ENCODE assay signal across 12 cellular contexts in genomic region chr5:150137997-150138396, GRCh38. TPM values are rescaled to one million over a fixed set of nuclear protein-coding genes. Genes with fewer than 3 reads are reported as not detected.
DNase-seq lines count a peak whose midpoint lies in the region; ATAC-seq and TF ChIP-seq lines count a peak whose summit lies in the region.
"Had no signal": no experiment of that assay in that cellular context is flagged by ENCODE, and none has a peak within 500 bp of the region (broad histone marks: within the 10 kb centered on the region; RNA-seq: fewer than 3 reads in every experiment).

No MANE protein-coding gene starts in this region.

- peaks cover 39 to 100% (median 76%) of the 10 kb centered on the region in 9 donors for H3K4me1 ChIP-seq in heart right ventricle
- H3K4me1 ChIP-seq in fibroblast of lung (ENCODE audit: control insufficient read depth, extremely low read depth, insufficient read depth, low read length) = peaks cover 93% of the 10 kb centered on the region
- H3K4me1 ChIP-seq in neuronal stem cell (ENCODE audit: control insufficient read depth in 2 of 2, insufficient read depth in 1 of 2, low read depth in 1 of 2, low read length in 2 of 2) = peaks cover 56 to 61% of the 10 kb centered on the region in 2 donors

- no peak overlapping the region for H4K8ac ChIP-seq in neuronal stem cell (ENCODE audit: low read depth, low read length)

- TF ChIP-seq CTCF in heart right ventricle (IDR thresholded peaks at IDR 0.05) (no peak), fibroblast of lung (conservative IDR thresholded peaks at IDR 0.05 in 1 of 2, IDR thresholded peaks at IDR 0.05 in 1 of 2; ENCODE audit: low read depth in 1 of 2, low read length in 2 of 2) (no peak)

- H2BK5ac ChIP-seq in neuronal stem cell (ENCODE audit: low read length) = peak overlapping the region; percentile 80

- H2AFZ ChIP-seq in fibroblast of lung (ENCODE audit: low read length) (no peak overlapping the region), neuronal stem cell (ENCODE audit: low read length) (peak overlapping the region; percentile 87)

- no peak for ATAC-seq in heart right ventricle
- no peak for ATAC-seq in Right ventricle myocardium inferior

- intact Hi-C loops in heart right ventricle (cut with DNase I) = loop anchor here in 4 of 10 donors (10.0 kb wide), 2 partner anchors 217 to 297 kb away; partner anchors contain the start of gene TCOF1 (in 1 of the 4)
- intact Hi-C loops in Right ventricle myocardium inferior (cut with DNase I) = loop anchor here (2.0 kb wide), 1 partner anchor 21 kb away; no protein-coding TSS in a partner anchor

- H2BK12ac ChIP-seq in neuronal stem cell (ENCODE audit: low read length) = peak overlapping the region; percentile 96

- no peaks in the 10 kb centered on the region for H3K27me3 ChIP-seq in heart right ventricle
- H3K27me3 ChIP-seq in fibroblast of lung (ENCODE audit: control insufficient read depth, insufficient read depth, low read length) = no peaks in the 10 kb centered on the region
- no peaks in the 10 kb centered on the region for H3K27me3 ChIP-seq in neuronal stem cell (ENCODE audit: control insufficient read depth in 3 of 3, insufficient read depth in 3 of 3, low read depth in 1 of 3, low read length in 3 of 3)

- peaks cover 2% of the 10 kb centered on the region for H3K79me1 ChIP-seq in neuronal stem cell (ENCODE audit: low read depth, low read length)

- H3K4me2 ChIP-seq in fibroblast of lung (ENCODE audit: extremely low read depth, insufficient read depth, low read length) (peak overlapping the region; percentile 93), neuronal stem cell (ENCODE audit: insufficient read depth, low read length, poor library complexity, severe bottlenecking) (no peak overlapping the region)

- H4K20me1 ChIP-seq in fibroblast of lung (ENCODE audit: control insufficient read depth, extremely low read depth, insufficient read depth, low read length) = no peaks in the 10 kb centered on the region

- H3K9ac ChIP-seq in fibroblast of lung (ENCODE audit: insufficient read depth, low read length) = peak overlapping the region; percentile 74
- H3K9ac ChIP-seq in neuronal stem cell (ENCODE audit: low read depth, low read length, poor library complexity) = no peak overlapping the region

- peak overlapping the region; percentile 59 for H3K14ac ChIP-seq in neuronal stem cell (ENCODE audit: low read length)

- H3K79me2 ChIP-seq in fibroblast of lung (ENCODE audit: control insufficient read depth, insufficient read depth, low read length) = peaks cover 82% of the 10 kb centered on the region

- peak overlapping the region; percentile 69 for H2BK120ac ChIP-seq in neuronal stem cell (ENCODE audit: low read depth, low read length)

- H3K4ac ChIP-seq in neuronal stem cell (ENCODE audit: low read length) = peak overlapping the region; percentile 84

- H3K4me3 ChIP-seq in heart right ventricle = peak overlapping the region in 2 of 10 donors; percentile 1 to 10
- H3K4me3 ChIP-seq in fibroblast of lung (replicated peaks in 1 of 4; ENCODE audit: control extremely low read depth in 1 of 4, insufficient read depth in 1 of 4, low read depth in 3 of 4, low read length in 4 of 4) = peak overlapping the region in 1 of 4 experiments; percentile 41
- no peak overlapping the region for H3K4me3 ChIP-seq in neuronal stem cell (ENCODE audit: low read length in 2 of 2)

- H3K27ac ChIP-seq in heart right ventricle = peak overlapping the region; percentile 77 to 92 (median 85)
- peak overlapping the region; percentile 99 for H3K27ac ChIP-seq in fibroblast of lung (ENCODE audit: insufficient read depth, low read length)
- peak overlapping the region; percentile 72 for H3K27ac ChIP-seq in neuronal stem cell (replicated peaks; ENCODE audit: low read length)

- H4K91ac ChIP-seq in neuronal stem cell (ENCODE audit: low read depth, low read length, poor library complexity) = peak overlapping the region; percentile 93

- H3K23ac ChIP-seq in neuronal stem cell (ENCODE audit: low read depth, low read length, poor library complexity) = peak overlapping the region; percentile 58

- H3K9me3 ChIP-seq in heart right ventricle (no peaks in the 10 kb centered on the region), fibroblast of lung (ENCODE audit: control insufficient read depth, insufficient read depth, low read depth, low read length) (no peaks in the 10 kb centered on the region), neuronal stem cell (replicated peaks in 1 of 2; ENCODE audit: control insufficient read depth in 2 of 2, insufficient read depth in 1 of 2, low read depth in 1 of 2, low read length in 2 of 2) (no peaks in the 10 kb centered on the region)

- 62 to 73% methylated on average over 5 of the region's 5 CpGs for WGBS in heart right ventricle, 2 donors
- WGBS in neuronal stem cell (ENCODE audit: extremely low coverage in 2 of 2, insufficient read length in 2 of 2, insufficient replicate concordance in 1 of 2), 2 donors = no CpG with 5 or more reads among the region's 5 CpGs

- H3K18ac ChIP-seq in neuronal stem cell (ENCODE audit: low read length) = peak overlapping the region; percentile 97

- peak overlapping the region; percentile 83 for H2BK15ac ChIP-seq in neuronal stem cell (ENCODE audit: low read length)

- peak in 1 of 2 donors; percentile 18 for DNase-seq in heart right ventricle
- DNase-seq in Right ventricle myocardium inferior (ENCODE audit: missing footprints) = no peak
- DNase-seq in fibroblast of lung (ENCODE audit: low read depth in 2 of 2) = peak; percentile 55 to 74
- DNase-seq in neuronal stem cell (ENCODE audit: low spot score) = no peak
- DNase-seq in cerebellar nuclear complex (lab: John Stamatoyannopoulos, UW) = no peak
- DNase-seq in iPS-NIHi7 (ENCODE audit: extremely low spot score) = no peak
- DNase-seq in NCI-H82 treated with DMSO at 0.1 percent for 48 hours (lab: John Stamatoyannopoulos, UW; ENCODE audit: unreplicated experiment) = no peak
- no peak for DNase-seq in DMS153 treated with DMSO at 0.1 percent for 48 hours (lab: John Stamatoyannopoulos, UW; ENCODE audit: unreplicated experiment)
- DNase-seq: activated CD8-positive, alpha-beta memory T cell treated with anti-CD3 and anti-CD28 coated beads, Interleukin-2, amount 50 U/mL, for 4 hours; AML-193; effector CD8-positive, alpha-beta T cell; NCI-H524 treated with DMSO at 0.1 percent for 48 hours had no signal

- H2AK5ac ChIP-seq in neuronal stem cell (ENCODE audit: low read depth, low read length) = peak overlapping the region; percentile 96

- H3K36me3 ChIP-seq in heart right ventricle = peaks cover 0 to 39% (median 0%) of the 10 kb centered on the region in 9 donors
- H3K36me3 ChIP-seq in fibroblast of lung (ENCODE audit: control insufficient read depth, insufficient read depth, low read length) = peaks cover 33% of the 10 kb centered on the region
- no peaks in the 10 kb centered on the region for H3K36me3 ChIP-seq in neuronal stem cell (replicated peaks in 1 of 2; ENCODE audit: control insufficient read depth in 2 of 2, insufficient read depth in 2 of 2, low read length in 2 of 2)

RNA-seq across cellular contexts. Expression of gene PDGFRB, which starts 17.6 kb away (rescaled TPM):
- total RNA-seq in heart right ventricle (100 to 1,000 TPM in 1 of 10 donors, 10 to 100 TPM in 9; 15.5 to 101 (median 35.9) TPM), Right ventricle myocardium inferior (57.2 TPM), fibroblast of lung (151 and 231 TPM in 2 replicates)
- polyA plus RNA-seq in heart right ventricle (10 to 100 TPM; 49.1 to 54.3 TPM), fibroblast of lung (77.4 and 347 TPM in 2 replicates)
- 109 and 618 TPM in 2 replicates for polyA plus RNA-seq in fibroblast of lung (2012)
- 549 and 2,332 TPM in 2 replicates for polyA minus RNA-seq in fibroblast of lung (ENCODE audit: low replicate concordance)
- polyA plus RNA-seq in neuronal stem cell (2013, experiment 1 of 2) = 11.0 TPM
- polyA plus RNA-seq in neuronal stem cell (2013, experiment 2 of 2) = 11.2 TPM

RNA-seq across cellular contexts. Expression of gene CDX1, which starts 28.6 kb away (rescaled TPM):
- total RNA-seq in heart right ventricle (under 1 TPM in 1 of 10 donors, not detected in 9; 0.32 TPM), Right ventricle myocardium inferior (not detected), fibroblast of lung (under 0.01 and 0.33 TPM in 2 replicates)
- polyA plus RNA-seq in heart right ventricle (under 1 TPM in 1 of 2 donors, not detected in 1; 0.13 TPM), fibroblast of lung (0.09 and 1.8 TPM in 2 replicates)
- 1.6 TPM in 1 of 2 replicates, not detected in the other for polyA plus RNA-seq in fibroblast of lung (2012)
- 1.5 TPM in 1 of 2 replicates, not detected in the other for polyA minus RNA-seq in fibroblast of lung (ENCODE audit: low replicate concordance)
- 0.10 TPM for polyA plus RNA-seq in neuronal stem cell (2013, experiment 1 of 2)
- polyA plus RNA-seq in neuronal stem cell (2013, experiment 2 of 2) = 0.10 TPM

RNA-seq across cellular contexts. Expression of gene CSF1R, which starts 51.6 kb away (rescaled TPM):
- total RNA-seq in heart right ventricle = 10 to 100 TPM in 7 of 10 donors, 1 to 10 TPM in 3; 6.8 to 83.9 (median 11.2) TPM
- 1 to 10 TPM; 4.8 to 6.4 TPM for polyA plus RNA-seq in heart right ventricle
- total RNA-seq in Right ventricle myocardium inferior = 21.9 TPM
- not detected in 2 replicates for total RNA-seq in fibroblast of lung
- 0.07 and 0.15 TPM in 2 replicates for polyA plus RNA-seq in fibroblast of lung
- 0.22 and 0.24 TPM in 2 replicates for polyA plus RNA-seq in fibroblast of lung (2012)
- not detected in 2 replicates for polyA minus RNA-seq in fibroblast of lung (ENCODE audit: low replicate concordance)
- not detected for polyA plus RNA-seq in neuronal stem cell (2013, experiment 1 of 2)
- polyA plus RNA-seq in neuronal stem cell (2013, experiment 2 of 2) = not detected

RNA-seq across cellular contexts. Expression of gene SLC6A7, which starts 51.9 kb away (rescaled TPM):
- total RNA-seq in heart right ventricle (not detected), Right ventricle myocardium inferior (not detected), fibroblast of lung (not detected in 2 replicates)
- polyA plus RNA-seq in heart right ventricle (not detected), fibroblast of lung (0.02 TPM in 1 of 2 replicates, not detected in the other)
- 0.03 TPM in 1 of 2 replicates, not detected in the other for polyA plus RNA-seq in fibroblast of lung (2012)
- polyA minus RNA-seq in fibroblast of lung (ENCODE audit: low replicate concordance) = not detected in 2 replicates
- not detected for polyA plus RNA-seq in neuronal stem cell (2013, experiment 1 of 2)
- 0.01 TPM for polyA plus RNA-seq in neuronal stem cell (2013, experiment 2 of 2)

Comparison
In these comparisons a context has a peak if more than half of its experiments do, and no peak if none do; other contexts are left out.
1. DNase-seq: peak in fibroblast of lung (2 of 2); none in Right ventricle myocardium inferior (single experiment), neuronal stem cell (single experiment), cerebellar nuclear complex (0 of 2), iPS-NIHi7 (single experiment), NCI-H82 treated with DMSO at 0.1 percent for 48 hours (single experiment) and DMS153 treated with DMSO at 0.1 percent for 48 hours (single experiment).
2. Peak in every context shown above with its lines, with median percentiles within 50 percentile points of each other: H3K27ac ChIP-seq.